ENCODE assay signal across 2 cellular contexts in genomic region chr11:1260023-1260501, GRCh38.
TF ChIP-seq lines count a peak whose summit lies in the region.

No MANE protein-coding gene starts in this region.

TF ChIP-seq in SK-N-SH treated with all-trans-retinoic acid at 6 μM for 48 hours, 23 proteins besides CTCF, POLR2A, EP300 and RAD21 (continued from another document):
- TF ChIP-seq TSHZ2 (CRISPR knock-in tag; IDR thresholded peaks at IDR 0.05): no peak
- no peak for TF ChIP-seq ZNF70 (CRISPR knock-in tag; IDR thresholded peaks at IDR 0.05)
- no peak for TF ChIP-seq ZFP30 (CRISPR knock-in tag; IDR thresholded peaks at IDR 0.05)
- TF ChIP-seq GLIS3 (CRISPR knock-in tag; IDR thresholded peaks at IDR 0.05): no peak
- TF ChIP-seq ZNF565 (CRISPR knock-in tag; conservative IDR thresholded peaks at IDR 0.05; ENCODE audit: low read depth): no peak
- TF ChIP-seq TOX (CRISPR knock-in tag; IDR thresholded peaks at IDR 0.05; ENCODE audit: borderline replicate concordance): no peak
- no peak for TF ChIP-seq PATZ1 (CRISPR knock-in tag; IDR thresholded peaks at IDR 0.05; ENCODE audit: borderline replicate concordance)
- TF ChIP-seq OSR1 (CRISPR knock-in tag; IDR thresholded peaks at IDR 0.05): no peak
- no peak for TF ChIP-seq POU6F1 (CRISPR knock-in tag; IDR thresholded peaks at IDR 0.05; ENCODE audit: borderline replicate concordance, low read depth)
- TF ChIP-seq CSDC2 (CRISPR knock-in tag; IDR thresholded peaks at IDR 0.05): no peak
- no peak for TF ChIP-seq CSRNP3 (CRISPR knock-in tag; IDR thresholded peaks at IDR 0.05)

TF ChIP-seq in H1, 55 proteins besides CTCF, POLR2A, EP300 and RAD21 (continued from another document):
- no peak for TF ChIP-seq CHD7 (IDR thresholded peaks at IDR 0.05; ENCODE audit: insufficient replicate concordance, low read length)
- no peak for TF ChIP-seq GTF2F1 (IDR thresholded peaks at IDR 0.05; ENCODE audit: borderline replicate concordance, low read depth, low read length)
- no peak for TF ChIP-seq SIN3A (conservative IDR thresholded peaks at IDR 0.05 in 1 of 2, IDR thresholded peaks at IDR 0.05 in 1 of 2; ENCODE audit: low read depth in 1 of 2, low read length in 2 of 2)
- TF ChIP-seq TBP (IDR thresholded peaks at IDR 0.05; ENCODE audit: low read depth, low read length): no peak
- TF ChIP-seq EGR1 (IDR thresholded peaks at IDR 0.05; ENCODE audit: borderline replicate concordance, low read depth, low read length): no peak
- no peak for TF ChIP-seq TAF7 (optimal IDR thresholded peaks at IDR 0.05; ENCODE audit: borderline replicate concordance, low read depth, low read length)
- TF ChIP-seq SP4 (IDR thresholded peaks at IDR 0.05; ENCODE audit: low read length): no peak
- no peak for TF ChIP-seq KDM5A (IDR thresholded peaks at IDR 0.05; ENCODE audit: low read length)
- TF ChIP-seq ATF2 (IDR thresholded peaks at IDR 0.05; ENCODE audit: low read length): no peak
- no peak for TF ChIP-seq TCF12 (IDR thresholded peaks at IDR 0.05; ENCODE audit: low read depth, low read length)
- no peak for TF ChIP-seq E2F6 (IDR thresholded peaks at IDR 0.05)
- TF ChIP-seq SP2 (IDR thresholded peaks at IDR 0.05; ENCODE audit: low read length): no peak
